In the genomic region with DNA sequence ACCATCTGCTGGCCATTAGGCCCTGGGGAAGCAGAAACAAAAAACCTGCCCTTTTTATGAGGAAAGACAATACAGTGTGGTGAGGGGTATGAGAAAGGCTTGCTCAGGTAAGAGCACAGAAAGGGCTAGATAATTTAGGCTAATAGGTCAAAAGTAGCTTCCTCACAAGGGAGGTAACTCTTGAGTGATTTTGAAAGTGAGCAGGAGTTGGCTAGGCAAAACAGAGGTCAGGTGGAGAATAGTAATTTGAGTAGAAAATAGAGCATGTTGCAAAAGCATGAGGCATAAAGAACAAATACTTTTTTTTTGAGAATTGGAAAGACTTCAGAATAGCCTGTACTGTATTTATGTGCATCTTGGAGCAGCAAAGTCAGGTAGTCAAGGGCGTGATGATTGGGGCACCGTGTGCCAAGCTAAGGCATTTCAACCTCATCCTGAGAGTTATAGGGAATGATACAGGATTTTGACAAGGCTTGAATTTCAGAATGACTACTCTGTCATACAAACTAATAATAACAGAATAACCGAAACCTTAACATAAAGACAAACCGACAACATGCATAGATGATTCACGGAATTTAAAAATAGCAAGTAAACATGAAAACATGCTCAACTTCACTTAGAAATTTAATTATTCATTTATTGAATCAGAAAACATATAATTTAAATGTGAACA, we compare ENCODE assay signal across 16 cellular contexts.
DNase-seq lines count a peak whose midpoint lies in the region; ATAC-seq and TF ChIP-seq lines count a peak whose summit lies in the region.
"Had no signal": no experiment of that assay in that cellular context is flagged by ENCODE, and none has a peak within 500 bp of the region (broad histone marks: within the 10 kb centered on the region; RNA-seq: fewer than 3 reads in every experiment).

No MANE protein-coding gene starts in this region.

- no peaks in the 10 kb centered on the region for H3K79me2 ChIP-seq in smooth muscle cell (ENCODE audit: low read depth)

- no peak overlapping the region for H3K27ac ChIP-seq in smooth muscle cell (ENCODE audit: low read depth)
- H3K27ac ChIP-seq: Peyer's patch had no signal

- no peaks in the 10 kb centered on the region for H3K9me3 ChIP-seq in smooth muscle cell (replicated peaks; ENCODE audit: low read depth)
- H3K9me3 ChIP-seq: Peyer's patch had no signal

- WGBS in smooth muscle cell (ENCODE audit: low lambda C conversion rate), result 97% methylated on average over 5 of the region's 5 CpGs

- no peak overlapping the region for H3K4me2 ChIP-seq in smooth muscle cell

- no peaks in the 10 kb centered on the region for H3K36me3 ChIP-seq in smooth muscle cell (ENCODE audit: low read depth)
- H3K36me3 ChIP-seq: Peyer's patch had no signal

- H4K20me1 ChIP-seq in smooth muscle cell (ENCODE audit: low read depth), result no peaks in the 10 kb centered on the region

- DNase-seq in GM12865 (ENCODE audit: low read depth), result peak; percentile 74
- no peak for DNase-seq in smooth muscle cell (lab: John Stamatoyannopoulos, UW; ENCODE audit: unreplicated experiment)
- no peak for DNase-seq in NCI-H1436 treated with DMSO at 0.1 percent for 48 hours (lab: John Stamatoyannopoulos, UW)
- no peak for DNase-seq in activated CD4-positive, alpha-beta T cell treated with anti-CD3 and anti-CD28 coated beads, Interleukin-2, amount 50 U/mL, for 1 hour
- DNase-seq in NCI-H2029 (lab: John Stamatoyannopoulos, UW), result no peak
- DNase-seq: activated CD8-positive, alpha-beta memory T cell treated with anti-CD3 and anti-CD28 coated beads, Interleukin-2, amount 10 ng/mL, durations not matched to agents 7 days and 5 days; amniotic stem cell; DMS153; effector memory CD4-positive, alpha-beta T cell; NCI-H2029 treated with DMSO at 0.1 percent for 48 hours; occipital lobe; Peyer's patch; T1000 had no signal

- no peak overlapping the region for H2AFZ ChIP-seq in smooth muscle cell (ENCODE audit: low read depth)

- TF ChIP-seq CTCF in GM12865 (IDR thresholded peaks at IDR 0.05; ENCODE audit: insufficient read depth, low read depth, low read length, missing control alignments) (no peak), smooth muscle cell (IDR thresholded peaks at IDR 0.05; ENCODE audit: borderline replicate concordance, insufficient read depth, poor library complexity, severe bottlenecking) (no peak)

- peak; percentile 80 for ATAC-seq in GM19324 (IDR thresholded peaks at IDR 0.05; ENCODE audit: low FRiP score, unreplicated experiment)
- peak; percentile 92 for ATAC-seq in HG02610 (IDR thresholded peaks at IDR 0.05; ENCODE audit: unreplicated experiment)
- peak; percentile 88 for ATAC-seq in HG03342 (IDR thresholded peaks at IDR 0.05; ENCODE audit: unreplicated experiment)
- ATAC-seq: activated CD8-positive, alpha-beta memory T cell treated with anti-CD3 and anti-CD28 coated beads, Interleukin-2, amount 10 ng/mL, durations not matched to agents 7 days and 5 days had no signal

- no peaks in the 10 kb centered on the region for H3K4me1 ChIP-seq in smooth muscle cell (ENCODE audit: low read depth)
- H3K4me1 ChIP-seq: Peyer's patch had no signal

- H3K9ac ChIP-seq in smooth muscle cell (ENCODE audit: low read depth), result no peak overlapping the region

- H3F3A ChIP-seq in smooth muscle cell (ENCODE audit: low read depth), result no peaks in the 10 kb centered on the region

- H3K4me3 ChIP-seq in GM12865 (ENCODE audit: low read depth, low read length) (no peak overlapping the region), smooth muscle cell (no peak overlapping the region)
- H3K4me3 ChIP-seq: Peyer's patch had no signal

- no peaks in the 10 kb centered on the region for H3K27me3 ChIP-seq in smooth muscle cell (ENCODE audit: low read depth)
- H3K27me3 ChIP-seq: Peyer's patch had no signal
